31 cellular contexts compared by ENCODE assay signal in genomic region chr6:82614518-82614917, GRCh38.
"Had no signal": no experiment of that assay in that cellular context is flagged by ENCODE, and none has a peak within 500 bp of the region (broad histone marks: within the 10 kb centered on the region; RNA-seq: fewer than 3 reads in every experiment).

No MANE protein-coding gene starts in this region.

- H3K9me3 Mint-ChIP-seq: activated B cell treated with CpG ODN at 0.5 μM for 24 hours; activated CD4-positive, alpha-beta memory T cell treated with anti-CD3 and anti-CD28 coated beads for 36 hours; activated CD4-positive, alpha-beta T cell treated with anti-CD3 and anti-CD28 coated beads, Interleukin-2, amount 10 ng/mL, durations not matched to agents 7 days and 5 days; activated naive CD4-positive, alpha-beta T cell treated with anti-CD3 and anti-CD28 coated beads, Interleukin-2, amount 10 ng/mL, durations not matched to agents 7 days and 5 days; activated naive CD8-positive, alpha-beta T cell treated with anti-CD3 and anti-CD28 coated beads for 36 hours; activated T-helper 17 cell treated with anti-CD3 and anti-CD28 coated beads, Interleukin-2, amount 50 U/mL, for 72 hours; T-helper 1 cell treated with Interleukin-12 subunit alpha and Interleukin-12 subunit beta and Interleukin-4 antibody, amounts not matched to agents 30 μg/mL and 1 μg/mL, for 36 hours had no signal

- H3K4me3 Mint-ChIP-seq: activated B cell treated with CpG ODN at 0.5 μM for 24 hours; activated CD4-positive, alpha-beta memory T cell treated with anti-CD3 and anti-CD28 coated beads for 36 hours; activated CD4-positive, alpha-beta T cell treated with anti-CD3 and anti-CD28 coated beads, Interleukin-2, amount 10 ng/mL, durations not matched to agents 7 days and 5 days; activated naive CD4-positive, alpha-beta T cell treated with anti-CD3 and anti-CD28 coated beads, Interleukin-2, amount 10 ng/mL, durations not matched to agents 7 days and 5 days; activated naive CD8-positive, alpha-beta T cell treated with anti-CD3 and anti-CD28 coated beads for 36 hours; activated T-helper 17 cell treated with anti-CD3 and anti-CD28 coated beads, Interleukin-2, amount 50 U/mL, for 72 hours; IgD-negative memory B cell; T-helper 1 cell treated with Interleukin-12 subunit alpha and Interleukin-12 subunit beta and Interleukin-4 antibody, amounts not matched to agents 30 μg/mL and 1 μg/mL, for 36 hours had no signal

- ATAC-seq: activated T-helper 17 cell treated with anti-CD3 and anti-CD28 coated beads, Interleukin-2, amount 50 U/mL, for 72 hours; Panc1; Right ventricle myocardium inferior; SK-N-SH treated with all-trans-retinoic acid at 6 μM for 48 hours had no signal

- H3K36me3 Mint-ChIP-seq: activated CD4-positive, alpha-beta memory T cell treated with anti-CD3 and anti-CD28 coated beads for 36 hours; activated naive CD4-positive, alpha-beta T cell treated with anti-CD3 and anti-CD28 coated beads, Interleukin-2, amount 10 ng/mL, durations not matched to agents 7 days and 5 days; activated naive CD8-positive, alpha-beta T cell treated with anti-CD3 and anti-CD28 coated beads for 36 hours; IgD-negative memory B cell had no signal

- FAIRE-seq: TTC549 had no signal

- H3K27me3 Mint-ChIP-seq: activated B cell treated with CpG ODN at 0.5 μM for 24 hours; activated CD4-positive, alpha-beta T cell treated with anti-CD3 and anti-CD28 coated beads, Interleukin-2, amount 10 ng/mL, durations not matched to agents 7 days and 5 days; activated naive CD4-positive, alpha-beta T cell treated with anti-CD3 and anti-CD28 coated beads, Interleukin-2, amount 10 ng/mL, durations not matched to agents 7 days and 5 days; activated naive CD8-positive, alpha-beta T cell treated with anti-CD3 and anti-CD28 coated beads for 36 hours; activated T-helper 17 cell treated with anti-CD3 and anti-CD28 coated beads, Interleukin-2, amount 50 U/mL, for 72 hours; IgD-negative memory B cell had no signal

- H3K27ac Mint-ChIP-seq: activated B cell treated with CpG ODN at 0.5 μM for 24 hours; activated CD4-positive, alpha-beta memory T cell treated with anti-CD3 and anti-CD28 coated beads for 36 hours; activated CD4-positive, alpha-beta T cell treated with anti-CD3 and anti-CD28 coated beads, Interleukin-2, amount 10 ng/mL, durations not matched to agents 7 days and 5 days; activated naive CD4-positive, alpha-beta T cell treated with anti-CD3 and anti-CD28 coated beads, Interleukin-2, amount 10 ng/mL, durations not matched to agents 7 days and 5 days; activated naive CD8-positive, alpha-beta T cell treated with anti-CD3 and anti-CD28 coated beads for 36 hours; activated T-helper 17 cell treated with anti-CD3 and anti-CD28 coated beads, Interleukin-2, amount 50 U/mL, for 72 hours; IgD-negative memory B cell; T-helper 1 cell treated with Interleukin-12 subunit alpha and Interleukin-12 subunit beta and Interleukin-4 antibody, amounts not matched to agents 30 μg/mL and 1 μg/mL, for 36 hours had no signal

- H3K4me1 Mint-ChIP-seq: activated B cell treated with CpG ODN at 0.5 μM for 24 hours; activated CD4-positive, alpha-beta T cell treated with anti-CD3 and anti-CD28 coated beads, Interleukin-2, amount 10 ng/mL, durations not matched to agents 7 days and 5 days; activated naive CD4-positive, alpha-beta T cell treated with anti-CD3 and anti-CD28 coated beads, Interleukin-2, amount 10 ng/mL, durations not matched to agents 7 days and 5 days; activated naive CD8-positive, alpha-beta T cell treated with anti-CD3 and anti-CD28 coated beads for 36 hours; activated T-helper 17 cell treated with anti-CD3 and anti-CD28 coated beads, Interleukin-2, amount 50 U/mL, for 72 hours; IgD-negative memory B cell had no signal

- DNase-seq: activated B cell treated with CpG ODN at 0.5 μM for 24 hours; activated CD4-positive, alpha-beta memory T cell treated with anti-CD3 and anti-CD28 coated beads for 36 hours; activated CD4-positive, alpha-beta T cell treated with anti-CD3 and anti-CD28 coated beads for 1 hour; activated CD4-positive, alpha-beta T cell treated with anti-CD3 and anti-CD28 coated beads, Interleukin-2, amount 10 ng/mL, durations not matched to agents 7 days and 5 days; activated CD8-positive, alpha-beta memory T cell treated with anti-CD3 and anti-CD28 coated beads for 24 hours; activated gamma-delta T cell treated with Interleukin-2 at 50 U/mL for 16 hours; activated naive CD4-positive, alpha-beta T cell treated with anti-CD3 and anti-CD28 coated beads, Interleukin-2, amount 10 ng/mL, durations not matched to agents 7 days and 5 days; activated naive CD8-positive, alpha-beta T cell treated with anti-CD3 and anti-CD28 coated beads for 36 hours; activated T-cell treated with anti-CD3 and anti-CD28 coated beads for 4 hours; activated T-cell treated with anti-CD3 and anti-CD28 coated beads, Interleukin-2, amount 50 U/mL, for 48 hours; anterior cingulate cortex; central memory CD4-positive, alpha-beta T cell; NCI-H1048; NCI-H1417 treated with DMSO at 0.1 percent for 48 hours; NCI-H1694; NCI-H2029; NCI-H2107; NCI-H2171 treated with DMSO at 0.1 percent for 48 hours; NCI-H226; NCI-H510A; NCI-H526 treated with DMSO at 0.1 percent for 48 hours; NCI-H82; RPMI8226; SW 1271 had no signal
